17 cellular contexts compared by ENCODE assay signal in genomic region chr6:75852721-75853120, GRCh38.
DNase-seq lines count a peak whose midpoint lies in the region; ATAC-seq and TF ChIP-seq lines count a peak whose summit lies in the region.
"Had no signal": no experiment of that assay in that cellular context is flagged by ENCODE, and none has a peak within 500 bp of the region (broad histone marks: within the 10 kb centered on the region; RNA-seq: fewer than 3 reads in every experiment).

No MANE protein-coding gene starts in this region.

- H3K36me3 ChIP-seq in HEK293 (ENCODE audit: control insufficient read depth in 2 of 2, insufficient read depth in 1 of 2, low read length in 2 of 2) (peaks cover 0 to 10% of the 10 kb centered on the region in 2 experiments; a peak in 1 of 3 replicates), tibial artery (peaks cover 0 to 9% (median 0%) of the 10 kb centered on the region in 3 donors)
- H3K36me3 ChIP-seq: vagina had no signal

- in situ Hi-C loops in Caki2 (cut with HindIII; ENCODE audit: low pct_unique_long_range_greater_than_20kb, low sequenced_read_pairs): no loop called here

- H3K9me3 ChIP-seq in HEK293 (ENCODE audit: control insufficient read depth, insufficient read depth, low read depth, low read length): no peaks in the 10 kb centered on the region
- no peaks in the 10 kb centered on the region for H3K9me3 ChIP-seq in tibial artery
- H3K9me3 ChIP-seq: left ventricle myocardium inferior, Peyer's patch, vagina had no signal

- no peak overlapping the region for H3K27ac ChIP-seq in HEK293 (ENCODE audit: extremely low read depth, low read depth, low read length)
- no peak overlapping the region for H3K27ac ChIP-seq in tibial artery
- H3K27ac ChIP-seq: left ventricle myocardium inferior, neural progenitor cell, vagina had no signal

- no peaks in the 10 kb centered on the region for H3K27me3 ChIP-seq in tibial artery
- H3K27me3 ChIP-seq: neural progenitor cell, Peyer's patch, vagina had no signal

- H3K4me1 ChIP-seq in HEK293 (ENCODE audit: control insufficient read depth, insufficient read depth, low read length) (peaks cover 21% of the 10 kb centered on the region), tibial artery (peaks cover 0 to 30% (median 7%) of the 10 kb centered on the region in 4 donors)
- H3K4me1 ChIP-seq: left ventricle myocardium inferior, neural progenitor cell had no signal

- peak; percentile 21 for DNase-seq in Caki2 (ENCODE audit: low read depth)
- DNase-seq in SHP77 treated with DMSO at 0.1 percent for 48 hours (lab: John Stamatoyannopoulos, UW): peak; percentile 0
- DNase-seq in iris pigment epithelial cell (ENCODE audit: low read depth): peak; percentile 83
- DNase-seq in HuH-7.5 (ENCODE audit: low spot score): no peak
- no peak for DNase-seq in tibial artery
- no peak for DNase-seq in activated naive CD4-positive, alpha-beta T cell (lab: John Stamatoyannopoulos, UW)
- DNase-seq: activated CD8-positive, alpha-beta T cell treated with anti-CD3 and anti-CD28 coated beads, Interleukin-2, amount 10 ng/mL, durations not matched to agents 7 days and 5 days; activated naive CD4-positive, alpha-beta T cell treated with anti-CD3 and anti-CD28 coated beads for 36 hours; left ventricle myocardium inferior; NCI-H2081 treated with DMSO at 0.1 percent for 48 hours; Peyer's patch; stimulated activated CD4-positive, alpha-beta T cell treated with anti-CD3 and anti-CD28 coated beads, Interleukin-12 subunit alpha, Interleukin-12 subunit beta, amount 100 ng/mL, for 4 hours; T-helper 17 cell had no signal

- intact Hi-C loops in tibial artery (cut with DNase I; ENCODE audit: low total_unique reads): no loop called here

- TF ChIP-seq CTCF in HEK293 (tag by site-specific recombination; IDR thresholded peaks at IDR 0.05): no peak
- no peak for TF ChIP-seq CTCF in tibial artery (IDR thresholded peaks at IDR 0.05)

- no peak for ATAC-seq in GM21390 (IDR thresholded peaks at IDR 0.05; ENCODE audit: unreplicated experiment)
- ATAC-seq: activated CD8-positive, alpha-beta T cell treated with anti-CD3 and anti-CD28 coated beads, Interleukin-2, amount 10 ng/mL, durations not matched to agents 7 days and 5 days; T-helper 17 cell had no signal

- H3K4me3 ChIP-seq in HEK293 (ENCODE audit: low read depth, low read length): no peak overlapping the region
- no peak overlapping the region for H3K4me3 ChIP-seq in tibial artery
- H3K4me3 ChIP-seq: left ventricle myocardium inferior, neural progenitor cell, Peyer's patch, vagina had no signal

- CTCF ChIA-PET in HEK293 (lab: Yijun Ruan, JAX): interaction anchor here (0.7 kb wide), 1 partner anchor 9 kb away, joined by 3 read pairs; no protein-coding TSS in a partner anchor

- POLR2A ChIA-PET in HEK293 (lab: Yijun Ruan, JAX): no interaction called here

TF ChIP-seq in HEK293, 187 proteins besides CTCF, POLR2A, EP300 and RAD21:
- TF ChIP-seq PRDM4 (tag by site-specific recombination; IDR thresholded peaks at IDR 0.05) (peak; percentile 84), ZSCAN23 (tag by site-specific recombination; IDR thresholded peaks at IDR 0.05) (no peak), ZSCAN16 (tag by site-specific recombination; IDR thresholded peaks at IDR 0.05) (no peak), ZNF157 (tag by site-specific recombination; IDR thresholded peaks at IDR 0.05) (no peak), PRDM6 (tag by site-specific recombination; IDR thresholded peaks at IDR 0.05) (peak; percentile 34; the same call in 1 of the 2 replicates)

Comparison
In these comparisons a context has a peak if more than half of its experiments do, and no peak if none do; other contexts are left out.
1. DNase-seq: peak in Caki2 (single experiment), SHP77 treated with DMSO at 0.1 percent for 48 hours (single experiment) and iris pigment epithelial cell (single experiment); none in HuH-7.5 (single experiment), tibial artery (0 of 2) and activated naive CD4-positive, alpha-beta T cell (0 of 4).